In genomic region chr2:165905854-165906253, GRCh38 we compare ENCODE assay signal across 32 cellular contexts.
DNase-seq lines count a peak whose midpoint lies in the region; ATAC-seq and TF ChIP-seq lines count a peak whose summit lies in the region.
"Had no signal": no experiment of that assay in that cellular context is flagged by ENCODE, and none has a peak within 500 bp of the region (broad histone marks: within the 10 kb centered on the region; RNA-seq: fewer than 3 reads in every experiment).

No MANE protein-coding gene starts in this region.

- H3K4me3 Mint-ChIP-seq in effector memory CD8-positive, alpha-beta T cell: no peak overlapping the region
- H3K4me3 Mint-ChIP-seq: activated CD8-positive, alpha-beta memory T cell treated with anti-CD3 and anti-CD28 coated beads, Interleukin-2, amount 10 ng/mL, durations not matched to agents 7 days and 5 days; CD4-positive, alpha-beta T cell; endodermal cell; stimulated activated naive CD8-positive, alpha-beta T cell treated with anti-CD3 and anti-CD28 coated beads, Interleukin-15, Interleukin-2, amounts not matched to agents 100 ng/mL and 50 ng/mL, for 24 hours; T-helper 17 cell had no signal

- POLR2A ChIA-PET in AG04449 (lab: Yijun Ruan, JAX): no interaction called here

- TF ChIP-seq CTCF in AG04449 (IDR thresholded peaks at IDR 0.05; ENCODE audit: insufficient read depth, low read length, missing control alignments): no peak
- no peak for TF ChIP-seq CTCF in choroid plexus epithelial cell (conservative IDR thresholded peaks at IDR 0.05; ENCODE audit: low read depth, low read length)

- H3K9me3 Mint-ChIP-seq in effector memory CD8-positive, alpha-beta T cell: no peaks in the 10 kb centered on the region
- H3K9me3 Mint-ChIP-seq: CD4-positive, alpha-beta T cell; endodermal cell; stimulated activated naive CD8-positive, alpha-beta T cell treated with anti-CD3 and anti-CD28 coated beads, Interleukin-15, Interleukin-2, amounts not matched to agents 100 ng/mL and 50 ng/mL, for 24 hours had no signal

- DNase-seq in AG04449 (ENCODE audit: low read depth, low spot score): peak; percentile 31
- peak; percentile 8 for DNase-seq in OCI-M1 (lab: John Stamatoyannopoulos, UW)
- peak; percentile 60 for DNase-seq in choroid plexus epithelial cell (ENCODE audit: low read depth)
- DNase-seq in hepatic stellate cell (ENCODE audit: low spot score): peak; percentile 4
- DNase-seq in GM03348 (ENCODE audit: low spot score): no peak
- DNase-seq in effector memory CD8-positive, alpha-beta T cell: no peak
- no peak for DNase-seq in AML-193 (lab: John Stamatoyannopoulos, UW)
- DNase-seq in AG20443 (ENCODE audit: low spot score): no peak
- DNase-seq: activated CD4-positive, alpha-beta T cell treated with anti-CD3 and anti-CD28 coated beads, Interleukin-2, amount 50 U/mL, for 4 hours; activated CD8-positive, alpha-beta memory T cell treated with anti-CD3 and anti-CD28 coated beads, Interleukin-2, amount 10 ng/mL, durations not matched to agents 7 days and 5 days; activated T-cell treated with anti-CD3 and anti-CD28 coated beads, Interleukin-2, amount 50 U/mL, for 48 hours; adrenal gland; CD4-positive, alpha-beta T cell; endodermal cell; esophagus squamous epithelium; hypothalamus; Kasumi-1; NCI-H1417; NCI-H2081; NCI-H2227 treated with DMSO at 0.1 percent for 48 hours; SHP77; spleen; stimulated activated CD8-positive, alpha-beta memory T cell treated with anti-CD3 and anti-CD28 coated beads, Interleukin-4, amount 100 ng/mL, for 48 hours; T-helper 17 cell had no signal

- H3K4me3 ChIP-seq in AG04449 (ENCODE audit: low read depth, low read length) (no peak overlapping the region), choroid plexus epithelial cell (ENCODE audit: low read depth, low read length) (no peak overlapping the region)
- H3K4me3 ChIP-seq: adrenal gland, breast epithelium, coronary artery, esophagus squamous epithelium, HAP-1, spleen, thoracic aorta had no signal

- H3K36me3 Mint-ChIP-seq in effector memory CD8-positive, alpha-beta T cell (ENCODE audit: insufficient read depth): peaks cover 26% of the 10 kb centered on the region

- H3K27me3 Mint-ChIP-seq in effector memory CD8-positive, alpha-beta T cell: no peaks in the 10 kb centered on the region
- H3K27me3 Mint-ChIP-seq: activated CD8-positive, alpha-beta memory T cell treated with anti-CD3 and anti-CD28 coated beads, Interleukin-2, amount 10 ng/mL, durations not matched to agents 7 days and 5 days; CD4-positive, alpha-beta T cell; stimulated activated naive CD8-positive, alpha-beta T cell treated with anti-CD3 and anti-CD28 coated beads, Interleukin-15, Interleukin-2, amounts not matched to agents 100 ng/mL and 50 ng/mL, for 24 hours; T-helper 17 cell had no signal

- H3K27ac Mint-ChIP-seq in effector memory CD8-positive, alpha-beta T cell: no peak overlapping the region
- H3K27ac Mint-ChIP-seq: CD4-positive, alpha-beta T cell; endodermal cell; stimulated activated naive CD8-positive, alpha-beta T cell treated with anti-CD3 and anti-CD28 coated beads, Interleukin-15, Interleukin-2, amounts not matched to agents 100 ng/mL and 50 ng/mL, for 24 hours; T-helper 17 cell had no signal

- CTCF ChIA-PET in AG04449 (lab: Yijun Ruan, JAX): no interaction called here

- no peak for ATAC-seq in effector memory CD8-positive, alpha-beta T cell (replicated peaks)
- ATAC-seq: activated CD4-positive, CD25-positive, alpha-beta regulatory T cell treated with anti-CD3 and anti-CD28 coated beads, Interleukin-2, amount 50 U/mL, for 24 hours; activated CD8-positive, alpha-beta memory T cell treated with anti-CD3 and anti-CD28 coated beads, Interleukin-2, amount 10 ng/mL, durations not matched to agents 7 days and 5 days; left lobe of liver; Panc1; T-helper 17 cell had no signal

- peaks cover 6 to 8% of the 10 kb centered on the region in 2 donors for H3K4me1 Mint-ChIP-seq in effector memory CD8-positive, alpha-beta T cell (ENCODE audit: low read depth in 2 of 2)

Comparison
In these comparisons a context has a peak if more than half of its experiments do, and no peak if none do; other contexts are left out.
1. DNase-seq: peak in AG04449 (single experiment), OCI-M1 (single experiment), choroid plexus epithelial cell (single experiment) and hepatic stellate cell (single experiment); none in GM03348 (single experiment), effector memory CD8-positive, alpha-beta T cell (0 of 3), AML-193 (0 of 2) and AG20443 (single experiment).